In the genomic region with DNA sequence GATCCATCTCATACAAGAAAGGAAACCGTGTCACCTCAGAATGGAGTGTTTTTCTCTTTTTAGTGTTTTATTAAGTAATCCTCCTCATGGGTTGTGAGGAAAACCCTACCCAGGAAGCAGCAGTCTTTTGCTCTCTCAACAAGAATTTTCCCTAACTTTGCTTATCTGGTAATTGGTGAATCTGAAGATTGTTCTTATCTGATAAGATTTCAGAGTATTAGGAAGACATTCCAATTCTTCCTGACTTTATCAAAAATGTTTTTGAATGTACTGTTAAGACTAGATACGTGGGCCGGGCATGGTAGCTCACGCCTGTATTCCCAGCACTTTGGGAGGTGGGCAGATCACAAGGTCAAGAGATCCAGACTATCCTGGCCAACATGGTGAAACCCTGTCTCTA, we compare ENCODE assay signal across 16 cellular contexts.
DNase-seq lines count a peak whose midpoint lies in the region; ATAC-seq, FAIRE-seq and TF ChIP-seq lines count a peak whose summit lies in the region.
"Had no signal": no experiment of that assay in that cellular context is flagged by ENCODE, and none has a peak within 500 bp of the region (broad histone marks: within the 10 kb centered on the region; RNA-seq: fewer than 3 reads in every experiment).

No MANE protein-coding gene starts in this region.

- no peak for ATAC-seq in IMR-90 (ENCODE audit: low read depth)
- ATAC-seq in activated naive CD8-positive, alpha-beta T cell treated with anti-CD3 and anti-CD28 coated beads, Interleukin-2, amount 50 U/mL, for 24 hours: no peak
- ATAC-seq: heart left ventricle had no signal

- no peak for TF ChIP-seq RAD21 in IMR-90 (IDR thresholded peaks at IDR 0.05; ENCODE audit: low read length)

- peaks cover 3 to 13% of the 10 kb centered on the region in 2 experiments; a peak in 2 of 4 replicates for H3K79me1 ChIP-seq in IMR-90 (ENCODE audit: low read depth in 1 of 2, low read length in 2 of 2)

- no peak for FAIRE-seq in keratinocyte (lab: Jason Lieb, UNC)

- peaks cover 3% of the 10 kb centered on the region for H3K36me3 Mint-ChIP-seq in T-helper 1 cell treated with Interleukin-12 subunit alpha and Interleukin-12 subunit beta and Interleukin-4 antibody, amounts not matched to agents 30 μg/mL and 1 μg/mL, for 36 hours (ENCODE audit: low read depth)
- no peaks in the 10 kb centered on the region for H3K36me3 Mint-ChIP-seq in activated naive CD8-positive, alpha-beta T cell treated with anti-CD3 and anti-CD28 coated beads, Interleukin-2, amount 50 U/mL, for 24 hours (ENCODE audit: low read depth)
- H3K36me3 Mint-ChIP-seq in CD14-positive monocyte: peaks cover 0 to 2% of the 10 kb centered on the region in 2 donors

- peak overlapping the region; percentile 96 for H4K5ac ChIP-seq in IMR-90 (ENCODE audit: low read depth, low read length)

- H3K9me3 ChIP-seq in IMR-90 (ENCODE audit: control insufficient read depth, insufficient read depth, low read length) (no peaks in the 10 kb centered on the region), keratinocyte (ENCODE audit: control insufficient read depth, low read depth, low read length) (no peaks in the 10 kb centered on the region), WERI-Rb-1 (ENCODE audit: severe bottlenecking) (peaks cover under 1% of the 10 kb centered on the region)
- H3K9me3 ChIP-seq: heart left ventricle, mucosa of descending colon, Peyer's patch, tibial artery had no signal

- H2AK9ac ChIP-seq in IMR-90 (replicated peaks; ENCODE audit: low read depth, low read length, poor library complexity): no peak overlapping the region

- H3K23ac ChIP-seq in IMR-90 (ENCODE audit: low read depth, low read length): peak overlapping the region; percentile 97

- peak overlapping the region; percentile 87 for H3K27ac ChIP-seq in IMR-90 (ENCODE audit: insufficient read depth, low read length)
- peak overlapping the region; percentile 89 for H3K27ac ChIP-seq in keratinocyte (ENCODE audit: control insufficient read depth, insufficient read depth, low read length)
- H3K27ac ChIP-seq in WERI-Rb-1: no peak overlapping the region

- TF ChIP-seq CTCF in IMR-90 (conservative IDR thresholded peaks at IDR 0.05; ENCODE audit: low read depth, low read length) (no peak), keratinocyte (optimal IDR thresholded peaks at IDR 0.05 in 1 of 3, IDR thresholded peaks at IDR 0.05 in 1 of 3, conservative IDR thresholded peaks at IDR 0.05 in 1 of 3; ENCODE audit: extremely low read depth in 1 of 3, insufficient read depth in 2 of 3, low read length in 3 of 3) (no peak), WERI-Rb-1 (IDR thresholded peaks at IDR 0.05; ENCODE audit: low read depth, low read length) (no peak), CD14-positive monocyte (IDR thresholded peaks at IDR 0.05) (no peak)

- no peaks in the 10 kb centered on the region for H3K27me3 ChIP-seq in IMR-90 (ENCODE audit: control insufficient read depth, insufficient read depth, low read length)
- H3K27me3 ChIP-seq in keratinocyte (ENCODE audit: control insufficient read depth, extremely low read depth, insufficient read depth, low read length): no peaks in the 10 kb centered on the region
- H3K27me3 ChIP-seq in WERI-Rb-1 (ENCODE audit: insufficient read depth, low read depth, severe bottlenecking): no peaks in the 10 kb centered on the region
- H3K27me3 ChIP-seq: heart left ventricle, Peyer's patch, tibial artery had no signal

- H3K9me3 Mint-ChIP-seq in T-helper 1 cell treated with Interleukin-12 subunit alpha and Interleukin-12 subunit beta and Interleukin-4 antibody, amounts not matched to agents 30 μg/mL and 1 μg/mL, for 36 hours: peaks cover 7% of the 10 kb centered on the region
- H3K9me3 Mint-ChIP-seq in activated naive CD8-positive, alpha-beta T cell treated with anti-CD3 and anti-CD28 coated beads, Interleukin-2, amount 50 U/mL, for 24 hours: no peaks in the 10 kb centered on the region
- H3K9me3 Mint-ChIP-seq in CD14-positive monocyte: peaks cover 2 to 12% (median 4%) of the 10 kb centered on the region in 7 donors

- in situ Hi-C loops in IMR-90 (cut with MboI; ENCODE audit: low sequenced_read_pairs): no loop called here

- POLR2A ChIA-PET in IMR-90 (lab: Charles Lee; ENCODE audit: unreplicated experiment): no interaction called here

- peak overlapping the region; percentile 98 for H3K27ac Mint-ChIP-seq in T-helper 1 cell treated with Interleukin-12 subunit alpha and Interleukin-12 subunit beta and Interleukin-4 antibody, amounts not matched to agents 30 μg/mL and 1 μg/mL, for 36 hours
- H3K27ac Mint-ChIP-seq in activated naive CD8-positive, alpha-beta T cell treated with anti-CD3 and anti-CD28 coated beads, Interleukin-2, amount 50 U/mL, for 24 hours: peak overlapping the region; percentile 96
- H3K27ac Mint-ChIP-seq in CD14-positive monocyte: peak overlapping the region in 3 of 7 donors; percentile 86 to 97 (median 96)

- peak overlapping the region; percentile 99 for H2BK20ac ChIP-seq in IMR-90 (ENCODE audit: low read depth, low read length)

- WGBS in IMR-90 (ENCODE audit: extremely low coverage in 2 of 2, insufficient read length in 1 of 2), 2 experiments: no CpG with 5 or more reads among the region's 4 CpGs

- H3K79me2 ChIP-seq in keratinocyte (ENCODE audit: control insufficient read depth, insufficient read depth, low read length): no peaks in the 10 kb centered on the region

- CTCF ChIA-PET in IMR-90 (lab: Yijun Ruan, JAX): interaction anchor here (0.7 kb wide), 2 partner anchors 77 to 541 kb away, joined by 3 read pairs; no protein-coding TSS in a partner anchor

- no peak overlapping the region for H3K4me3 Mint-ChIP-seq in T-helper 1 cell treated with Interleukin-12 subunit alpha and Interleukin-12 subunit beta and Interleukin-4 antibody, amounts not matched to agents 30 μg/mL and 1 μg/mL, for 36 hours
- no peak overlapping the region for H3K4me3 Mint-ChIP-seq in activated naive CD8-positive, alpha-beta T cell treated with anti-CD3 and anti-CD28 coated beads, Interleukin-2, amount 50 U/mL, for 24 hours
- H3K4me3 Mint-ChIP-seq in CD14-positive monocyte: no peak overlapping the region

- peak overlapping the region; percentile 84 for H2BK15ac ChIP-seq in IMR-90 (ENCODE audit: low read depth, low read length)

- peak overlapping the region; percentile 94 for H3K4ac ChIP-seq in IMR-90 (ENCODE audit: low read depth, low read length)

- H3K4me1 ChIP-seq in IMR-90 (ENCODE audit: control insufficient read depth, insufficient read depth, low read length) (peaks cover 16% of the 10 kb centered on the region), keratinocyte (ENCODE audit: control insufficient read depth, extremely low read depth, insufficient read depth, low read length) (peaks cover 33% of the 10 kb centered on the region)

- no peaks in the 10 kb centered on the region for H3K36me3 ChIP-seq in IMR-90 (ENCODE audit: control insufficient read depth, insufficient read depth, low read length)
- no peaks in the 10 kb centered on the region for H3K36me3 ChIP-seq in keratinocyte (ENCODE audit: control insufficient read depth in 2 of 2, extremely low read depth in 1 of 2, insufficient read depth in 2 of 2, low read length in 2 of 2)
- H3K36me3 ChIP-seq in WERI-Rb-1: no peaks in the 10 kb centered on the region
- H3K36me3 ChIP-seq: heart left ventricle, Peyer's patch, tibial artery had no signal

- H2AFZ ChIP-seq in IMR-90 (replicated peaks; ENCODE audit: low read length, poor library complexity): no peak overlapping the region
- H2AFZ ChIP-seq in keratinocyte (ENCODE audit: control insufficient read depth, low read length): no peak overlapping the region

- peak overlapping the region; percentile 98 for H3K56ac ChIP-seq in IMR-90 (ENCODE audit: extremely low read depth, insufficient read depth, low read length)

- no peaks in the 10 kb centered on the region for H3K27me3 Mint-ChIP-seq in T-helper 1 cell treated with Interleukin-12 subunit alpha and Interleukin-12 subunit beta and Interleukin-4 antibody, amounts not matched to agents 30 μg/mL and 1 μg/mL, for 36 hours (ENCODE audit: low read depth)
- no peaks in the 10 kb centered on the region for H3K27me3 Mint-ChIP-seq in activated naive CD8-positive, alpha-beta T cell treated with anti-CD3 and anti-CD28 coated beads, Interleukin-2, amount 50 U/mL, for 24 hours
- peaks cover 0 to 2% (median 2%) of the 10 kb centered on the region in 3 donors for H3K27me3 Mint-ChIP-seq in CD14-positive monocyte (ENCODE audit: low read depth in 3 of 3)

- TF ChIP-seq POLR2A in IMR-90 (IDR thresholded peaks at IDR 0.05; ENCODE audit: low read depth, low read length): no peak

- H2BK5ac ChIP-seq in IMR-90 (ENCODE audit: low read depth, low read length, poor library complexity, severe bottlenecking): peak overlapping the region; percentile 99

- BruUV-seq in IMR-90 (replicated peaks; lab: Mats Ljungman, UMichigan): no TSS peak

- H4K20me1 ChIP-seq in IMR-90 (ENCODE audit: insufficient read depth, low read length): no peaks in the 10 kb centered on the region
- H4K20me1 ChIP-seq in keratinocyte (ENCODE audit: control insufficient read depth, extremely low read depth, insufficient read depth, low read length): no peaks in the 10 kb centered on the region

- peaks cover 8% of the 10 kb centered on the region; the same call in 1 of the 2 replicates for H3K9me1 ChIP-seq in IMR-90 (ENCODE audit: insufficient read depth, low read length)
- H3K9me1 ChIP-seq in keratinocyte (ENCODE audit: control insufficient read depth, extremely low read depth, insufficient read depth, low read length): no peaks in the 10 kb centered on the region

- peak overlapping the region; percentile 97 for H3K14ac ChIP-seq in IMR-90 (replicated peaks; ENCODE audit: low read depth, low read length)

- peak overlapping the region; percentile 91 for H3K18ac ChIP-seq in IMR-90 (ENCODE audit: low read depth, low read length)

- peak overlapping the region; percentile 89 for H4K91ac ChIP-seq in IMR-90 (ENCODE audit: insufficient read depth, low read depth, low read length)

- H3K9ac ChIP-seq in IMR-90 (ENCODE audit: low read depth, low read length) (no peak overlapping the region), keratinocyte (ENCODE audit: control insufficient read depth, extremely low read depth, insufficient read depth, low read length) (no peak overlapping the region)

- peak overlapping the region; percentile 85 for H2AK5ac ChIP-seq in IMR-90 (ENCODE audit: low read depth, low read length)

- no peak overlapping the region for H3K4me2 ChIP-seq in IMR-90 (ENCODE audit: low read depth, low read length)
- no peak overlapping the region for H3K4me2 ChIP-seq in keratinocyte (ENCODE audit: control insufficient read depth, extremely low read depth, insufficient read depth, low read depth, low read length)

- DNase-seq in T-helper 1 cell (no peak), IMR-90 (no peak), keratinocyte (ENCODE audit: low read depth, low spot score) (no peak), WERI-Rb-1 (no peak), CD14-positive monocyte (ENCODE audit: low spot score) (no peak), epidermal melanocyte (ENCODE audit: insufficient read length, low spot score) (no peak)
- DNase-seq in activated naive CD8-positive, alpha-beta T cell treated with anti-CD3 and anti-CD28 coated beads, Interleukin-2, amount 50 U/mL, for 24 hours: no peak
- DNase-seq: 8988T; amygdala; heart left ventricle; mucosa of descending colon; NCI-H526; Peyer's patch; stimulated activated CD4-positive, alpha-beta T cell treated with anti-CD3 and anti-CD28 coated beads, Interleukin-2, amount 100 ng/mL, for 48 hours; tibial artery had no signal

- peak overlapping the region; percentile 35 to 95 for H4K8ac ChIP-seq in IMR-90 (ENCODE audit: low read depth in 2 of 2, low read length in 2 of 2)

- intact Hi-C loops in IMR-90 (cut with micrococcal nuclease): no loop called here
- intact Hi-C loops in CD14-positive monocyte (cut with micrococcal nuclease): no loop called here

- peak overlapping the region; percentile 98 for H2BK120ac ChIP-seq in IMR-90 (ENCODE audit: low read depth, low read length)

- H3K4me1 Mint-ChIP-seq in T-helper 1 cell treated with Interleukin-12 subunit alpha and Interleukin-12 subunit beta and Interleukin-4 antibody, amounts not matched to agents 30 μg/mL and 1 μg/mL, for 36 hours (ENCODE audit: low read depth): peaks cover 22% of the 10 kb centered on the region
- peaks cover 50% of the 10 kb centered on the region for H3K4me1 Mint-ChIP-seq in activated naive CD8-positive, alpha-beta T cell treated with anti-CD3 and anti-CD28 coated beads, Interleukin-2, amount 50 U/mL, for 24 hours
- H3K4me1 Mint-ChIP-seq in CD14-positive monocyte: peaks cover 19% of the 10 kb centered on the region

- H3K4me3 ChIP-seq in IMR-90 (ENCODE audit: insufficient read depth, low read depth, low read length) (no peak overlapping the region), keratinocyte (ENCODE audit: control insufficient read depth in 2 of 3, extremely low read depth in 1 of 3, insufficient read depth in 2 of 3, low read depth in 1 of 3, low read length in 3 of 3) (no peak overlapping the region), WERI-Rb-1 (ENCODE audit: low read depth, low read length) (no peak overlapping the region)
- H3K4me3 ChIP-seq: heart left ventricle, mucosa of descending colon, Peyer's patch, tibial artery had no signal

- dilution Hi-C loops in IMR-90 (cut with HindIII; ENCODE audit: low sequenced_read_pairs, unreplicated experiment): no loop called here
- dilution Hi-C loops in keratinocyte (cut with MboI; ENCODE audit: extremely low pct_ligation_motif_present, low sequenced_read_pairs): no loop called here
